ENCODE assay signal across 14 cellular contexts in genomic region chr7:99690918-99691317, GRCh38. TPM values are rescaled to one million over a fixed set of nuclear protein-coding genes. Genes with fewer than 3 reads are reported as not detected.
"Had no signal": no experiment of that assay in that cellular context is flagged by ENCODE, and none has a peak within 500 bp of the region (broad histone marks: within the 10 kb centered on the region; RNA-seq: fewer than 3 reads in every experiment).

No MANE protein-coding gene starts in this region.

RNA-seq across cellular contexts. Expression of gene CYP3A5, which starts 11.1 kb away (rescaled TPM):
- total RNA-seq: activated B cell treated with CpG ODN at 0.5 μM for 24 hours; activated CD4-positive, alpha-beta memory T cell treated with anti-CD3 and anti-CD28 coated beads for 36 hours; activated CD4-positive, alpha-beta memory T cell treated with anti-CD3 and anti-CD28 coated beads, Interleukin-2, amount 10 ng/mL, durations not matched to agents 7 days and 5 days; activated CD4-positive, alpha-beta T cell treated with anti-CD3 and anti-CD28 coated beads for 36 hours; activated CD4-positive, alpha-beta T cell treated with anti-CD3 and anti-CD28 coated beads, Interleukin-2, amount 10 ng/mL, durations not matched to agents 24 days and 14 days; activated CD4-positive, alpha-beta T cell treated with anti-CD3 and anti-CD28 coated beads, Interleukin-2, amount 10 ng/mL, durations not matched to agents 7 days and 5 days; activated CD8-positive, alpha-beta memory T cell treated with anti-CD3 and anti-CD28 coated beads, Interleukin-2, amount 10 ng/mL, durations not matched to agents 7 days and 5 days; activated CD8-positive, alpha-beta T cell treated with anti-CD3 and anti-CD28 coated beads for 36 hours; activated CD8-positive, alpha-beta T cell treated with anti-CD3 and anti-CD28 coated beads, Interleukin-2, amount 10 ng/mL, durations not matched to agents 7 days and 5 days; T-helper 1 cell treated with Interleukin-12 subunit alpha and Interleukin-12 subunit beta and Interleukin-4 antibody, amounts not matched to agents 30 ng/mL and 1 ng/mL, for 36 hours; T-helper 2 cell treated with Interferon-gamma antibody and Interleukin-4, amounts not matched to agents 100 ng/mL and 5 ng/mL, for 36 hours had no signal

RNA-seq across cellular contexts. Expression of gene CYP3A7, which starts 44.1 kb away (rescaled TPM):
- total RNA-seq: activated B cell treated with CpG ODN at 0.5 μM for 24 hours; activated CD4-positive, alpha-beta memory T cell treated with anti-CD3 and anti-CD28 coated beads for 36 hours; activated CD4-positive, alpha-beta memory T cell treated with anti-CD3 and anti-CD28 coated beads, Interleukin-2, amount 10 ng/mL, durations not matched to agents 7 days and 5 days; activated CD4-positive, alpha-beta T cell treated with anti-CD3 and anti-CD28 coated beads for 36 hours; activated CD4-positive, alpha-beta T cell treated with anti-CD3 and anti-CD28 coated beads, Interleukin-2, amount 10 ng/mL, durations not matched to agents 24 days and 14 days; activated CD4-positive, alpha-beta T cell treated with anti-CD3 and anti-CD28 coated beads, Interleukin-2, amount 10 ng/mL, durations not matched to agents 7 days and 5 days; activated CD8-positive, alpha-beta memory T cell treated with anti-CD3 and anti-CD28 coated beads for 36 hours; activated CD8-positive, alpha-beta memory T cell treated with anti-CD3 and anti-CD28 coated beads, Interleukin-2, amount 10 ng/mL, durations not matched to agents 7 days and 5 days; activated CD8-positive, alpha-beta T cell treated with anti-CD3 and anti-CD28 coated beads for 36 hours; activated CD8-positive, alpha-beta T cell treated with anti-CD3 and anti-CD28 coated beads, Interleukin-2, amount 10 ng/mL, durations not matched to agents 7 days and 5 days; T-helper 1 cell treated with Interleukin-12 subunit alpha and Interleukin-12 subunit beta and Interleukin-4 antibody, amounts not matched to agents 30 ng/mL and 1 ng/mL, for 36 hours; T-helper 17 cell; T-helper 2 cell treated with Interferon-gamma antibody and Interleukin-4, amounts not matched to agents 100 ng/mL and 5 ng/mL, for 36 hours; WTC11 had no signal
